ENCODE assay signal across 6 cellular contexts in genomic region chr4:147303506-147303905, GRCh38.
"Had no signal": no experiment of that assay in that cellular context is flagged by ENCODE, and none has a peak within 500 bp of the region (broad histone marks: within the 10 kb centered on the region; RNA-seq: fewer than 3 reads in every experiment).

No MANE protein-coding gene starts in this region.

- DNase-seq: H9, HCEC 1CT had no signal

- H3K4me2 ChIP-seq: GM23338 had no signal

- H3K4me3 Mint-ChIP-seq: GM23338, H9, IgD-negative memory B cell had no signal

- H3K9me3 Mint-ChIP-seq: GM23338, H9 had no signal

- H3K27ac ChIP-seq: HL-60 had no signal

- H3K4me1 Mint-ChIP-seq: GM23338, H9, IgD-negative memory B cell had no signal

- H3K4me3 ChIP-seq: GM23338 had no signal

- H3K27me3 Mint-ChIP-seq: IgD-negative memory B cell had no signal

- H3K27ac Mint-ChIP-seq: GM23338, H9, IgD-negative memory B cell had no signal

- ATAC-seq: GM23338, HepG2 had no signal

- H3K36me3 Mint-ChIP-seq: IgD-negative memory B cell had no signal

- H2AFZ ChIP-seq: GM23338 had no signal
